1 cellular context compared by ENCODE assay signal in genomic region chr17:77322534-77323412, GRCh38.
TF ChIP-seq lines count a peak whose summit lies in the region.

No MANE protein-coding gene starts in this region.

TF ChIP-seq in GM12878, 131 proteins besides CTCF, POLR2A, EP300 and RAD21 (continued from another document and continues in another):
- TF ChIP-seq IKZF2 (IDR thresholded peaks at IDR 0.05) (0 out of 4 replicates have a peak, but pooled peaks of 1 of the 2 experiments have one; percentile 10), STAT3 (IDR thresholded peaks at IDR 0.05; ENCODE audit: low read depth, low read length) (no peak), CEBPZ (IDR thresholded peaks at IDR 0.05; ENCODE audit: low read depth, low read length) (no peak), SUZ12 (IDR thresholded peaks at IDR 0.05; ENCODE audit: unreplicated experiment) (no peak), PAX5 (IDR thresholded peaks at IDR 0.05; ENCODE audit: borderline replicate concordance, low read depth, low read length) (0 out of 2 replicates have a peak, but pooled peaks have one; percentile 7), SMC3 (IDR thresholded peaks at IDR 0.05; ENCODE audit: borderline replicate concordance, low read length) (no peak), ZNF217 (IDR thresholded peaks at IDR 0.05) (peak; percentile 61; the same call in 1 of the 2 replicates), ZZZ3 (IDR thresholded peaks at IDR 0.05; ENCODE audit: control insufficient read depth, insufficient read length, low read depth) (no peak), MXI1 (IDR thresholded peaks at IDR 0.05; ENCODE audit: low read depth, low read length) (peak; percentile 14; the same call in 1 of the 2 replicates), E2F4 (IDR thresholded peaks at IDR 0.05; ENCODE audit: low read depth, low read length) (no peak), TAF1 (IDR thresholded peaks at IDR 0.05; ENCODE audit: borderline replicate concordance, low read depth, low read length) (no peak), MEF2B (IDR thresholded peaks at IDR 0.05; ENCODE audit: partially characterized antibody, poor library complexity, severe bottlenecking) (peak; percentile 81), SPI1 (IDR thresholded peaks at IDR 0.05; ENCODE audit: borderline replicate concordance, insufficient read depth, low read depth, low read length) (peak; percentile 46; the same call in 1 of the 2 replicates), CBX5 (IDR thresholded peaks at IDR 0.05; ENCODE audit: low read depth) (no peak), ZNF384 (IDR thresholded peaks at IDR 0.05; ENCODE audit: borderline replicate concordance, low read depth, low read length) (no peak), SREBF1 (IDR thresholded peaks at IDR 0.05; ENCODE audit: low read length) (no peak), RAD51 (IDR thresholded peaks at IDR 0.05) (no peak), TCF7 (IDR thresholded peaks at IDR 0.05; ENCODE audit: borderline replicate concordance) (no peak), EZH2 (IDR thresholded peaks at IDR 0.05; ENCODE audit: borderline replicate concordance, control insufficient read depth, low read depth, low read length) (no peak), RELA (IDR thresholded peaks at IDR 0.05; ENCODE audit: borderline replicate concordance, partially characterized antibody) (no peak), EGR1 (IDR thresholded peaks at IDR 0.05; ENCODE audit: borderline replicate concordance in 1 of 2, low read depth in 2 of 2, low read length in 2 of 2) (0 out of 3 replicates have a peak, but pooled peaks of 1 of the 2 experiments have one; percentile 7), MTA2 (IDR thresholded peaks at IDR 0.05; ENCODE audit: low read depth) (peak; percentile 34; the same call in 1 of the 2 replicates), IRF4 (IDR thresholded peaks at IDR 0.05; ENCODE audit: low read depth, low read length) (no peak), FOXM1 (IDR thresholded peaks at IDR 0.05; ENCODE audit: low read depth, low read length) (no peak), ZNF687 (IDR thresholded peaks at IDR 0.05) (peak; percentile 51), KLF5 (IDR thresholded peaks at IDR 0.05; ENCODE audit: partially characterized antibody) (no peak), CREB1 (IDR thresholded peaks at IDR 0.05; ENCODE audit: low read depth) (no peak), REST (IDR thresholded peaks at IDR 0.05; ENCODE audit: low read depth, low read length) (no peak), POU2F2 (IDR thresholded peaks at IDR 0.05; ENCODE audit: borderline replicate concordance, low read depth, low read length) (peak; percentile 4; the same call in 1 of the 3 replicates), RUNX3 (IDR thresholded peaks at IDR 0.05; ENCODE audit: low read length) (peak; percentile 53; the same call in 1 of the 2 replicates), HDGF (IDR thresholded peaks at IDR 0.05) (peak; percentile 90), MLLT1 (IDR thresholded peaks at IDR 0.05) (no peak; the same call in 1 of the 2 replicates), POLR2AphosphoS2 (IDR thresholded peaks at IDR 0.05; ENCODE audit: low read depth, low read length) (no peak), PBX3 (IDR thresholded peaks at IDR 0.05; ENCODE audit: insufficient replicate concordance, low read depth, low read length) (no peak), STAT1 (conservative IDR thresholded peaks at IDR 0.05) (no peak), HDAC2 (IDR thresholded peaks at IDR 0.05) (no peak), ZNF207 (IDR thresholded peaks at IDR 0.05; ENCODE audit: borderline replicate concordance) (no peak), E2F8 (IDR thresholded peaks at IDR 0.05; ENCODE audit: low read depth, partially characterized antibody) (no peak), SREBF2 (IDR thresholded peaks at IDR 0.05; ENCODE audit: low read length) (no peak), CHD2 (IDR thresholded peaks at IDR 0.05; ENCODE audit: borderline replicate concordance, low read depth, low read length) (no peak), PAX8 (IDR thresholded peaks at IDR 0.05) (no peak), NR2F1 (conservative IDR thresholded peaks at IDR 0.05) (no peak), HCFC1 (IDR thresholded peaks at IDR 0.05; ENCODE audit: low read length) (no peak), SMARCA5 (IDR thresholded peaks at IDR 0.05) (peak; percentile 92), IRF3 (IDR thresholded peaks at IDR 0.05) (no peak), MEF2A (IDR thresholded peaks at IDR 0.05; ENCODE audit: insufficient read depth, low read depth, low read length) (0 out of 2 replicates have a peak, but pooled peaks have one; percentile 5), ESRRA (IDR thresholded peaks at IDR 0.05; ENCODE audit: low read length) (no peak), SIN3A (IDR thresholded peaks at IDR 0.05; ENCODE audit: low read depth, low read length) (no peak), HDAC6 (IDR thresholded peaks at IDR 0.05; ENCODE audit: unreplicated experiment) (no peak)
